11 cellular contexts compared by ENCODE assay signal in the genomic region with DNA sequence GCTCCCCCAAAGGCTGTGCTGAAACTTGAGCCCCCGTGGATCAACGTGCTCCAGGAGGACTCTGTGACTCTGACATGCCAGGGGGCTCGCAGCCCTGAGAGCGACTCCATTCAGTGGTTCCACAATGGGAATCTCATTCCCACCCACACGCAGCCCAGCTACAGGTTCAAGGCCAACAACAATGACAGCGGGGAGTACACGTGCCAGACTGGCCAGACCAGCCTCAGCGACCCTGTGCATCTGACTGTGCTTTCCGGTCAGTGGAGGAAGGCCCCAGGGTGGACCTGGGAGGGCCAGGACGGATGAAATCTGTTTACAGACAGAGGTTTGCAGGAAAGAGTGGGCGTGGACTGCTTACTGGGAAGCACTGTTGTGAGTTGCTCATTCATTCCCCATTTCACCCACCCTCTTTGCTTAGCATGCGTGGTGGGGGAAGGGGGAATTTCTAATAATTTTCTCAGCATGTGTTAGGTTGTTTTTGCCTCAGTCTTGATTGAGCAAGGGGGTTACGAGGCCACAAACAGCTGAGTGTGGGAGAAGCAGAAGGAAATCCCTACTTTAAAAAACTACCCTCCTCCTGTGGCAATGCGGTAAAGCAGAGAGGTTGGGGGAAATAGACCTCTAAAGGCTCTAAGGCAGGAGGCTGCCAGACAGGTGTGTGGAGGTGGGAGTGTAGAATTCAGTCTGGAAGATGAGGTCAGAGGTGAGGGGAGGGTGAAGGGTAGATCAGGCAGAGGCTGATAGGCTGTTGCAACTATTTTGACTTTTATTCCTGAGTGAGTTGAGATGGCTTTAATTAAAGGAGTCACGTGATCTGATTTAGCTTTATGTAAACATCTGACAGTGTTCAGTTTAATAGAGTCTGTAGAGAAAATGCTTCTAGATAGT. TPM values are rescaled to one million over a fixed set of nuclear protein-coding genes. Genes with fewer than 3 reads are reported as not detected.
A peak's percentile ranks its signal among the peaks of the same experiment; 100 is the strongest.
DNase-seq lines count a peak whose midpoint lies in the region; ATAC-seq, FAIRE-seq and TF ChIP-seq lines count a peak whose summit lies in the region.
"Had no signal": no experiment of that assay in that cellular context is flagged by ENCODE, and none has a peak within 500 bp of the region (broad histone marks: within the 10 kb centered on the region; RNA-seq: fewer than 3 reads in every experiment).

No MANE protein-coding gene starts in this region.

- no peak overlapping the region for H3K27ac Mint-ChIP-seq in chondrocyte (ENCODE audit: unreplicated experiment)

- no peaks in the 10 kb centered on the region for H3K36me3 ChIP-seq in pancreas

- intact Hi-C loops in pancreas (cut with DNase I) = no loop called here

- H3K4me1 ChIP-seq in pancreas = no peaks in the 10 kb centered on the region

- H3K36me3 Mint-ChIP-seq in chondrocyte (ENCODE audit: low read depth) = no peaks in the 10 kb centered on the region
- H3K36me3 Mint-ChIP-seq: naive B cell had no signal

- no peaks in the 10 kb centered on the region for H3K9me3 Mint-ChIP-seq in chondrocyte (ENCODE audit: low read depth)
- H3K9me3 Mint-ChIP-seq: naive B cell had no signal

- peaks cover 0 to 10% (median 0%) of the 10 kb centered on the region in 4 donors for H3K27me3 ChIP-seq in pancreas

- FAIRE-seq in pancreas (lab: Jason Lieb, UNC) = no peak

- H3K4me1 Mint-ChIP-seq in chondrocyte (ENCODE audit: low read depth) = peaks cover 2% of the 10 kb centered on the region

- peaks cover 35% of the 10 kb centered on the region for H3K27me3 Mint-ChIP-seq in chondrocyte (ENCODE audit: low read depth)

- no peaks in the 10 kb centered on the region for H3K9me3 ChIP-seq in pancreas

- H3K4me3 ChIP-seq in fibroblast of pulmonary artery (replicated peaks; ENCODE audit: low read depth, low read length) (no peak overlapping the region), pancreas (peak overlapping the region in 1 of 4 donors; percentile 18)

- H3K27ac ChIP-seq in pancreas = peak overlapping the region in 2 of 4 donors; percentile 36 to 44

- no peak for TF ChIP-seq CTCF in fibroblast of pulmonary artery (IDR thresholded peaks at IDR 0.05; ENCODE audit: low read length, missing control alignments)
- TF ChIP-seq CTCF in pancreas (IDR thresholded peaks at IDR 0.05) = no peak
- no peak for TF ChIP-seq CTCF in chondrocyte (IDR thresholded peaks at IDR 0.05)

- H3K4me3 Mint-ChIP-seq in chondrocyte (ENCODE audit: unreplicated experiment) = no peak overlapping the region

- 50 to 62% methylated on average over 13 to 15 of the region's 15 CpGs for WGBS in pancreas, 2 donors

- DNase-seq in ELF-1 (ENCODE audit: low read depth, low spot score) = peak; percentile 10
- DNase-seq in OCI-M1 (lab: John Stamatoyannopoulos, UW) = peak; percentile 72
- DNase-seq in fibroblast of pulmonary artery (ENCODE audit: low read depth) = peak; percentile 65
- peak in 1 of 6 donors; percentile 50 for DNase-seq in pancreas
- no peak for DNase-seq in chondrocyte (ENCODE audit: low spot score)
- no peak for DNase-seq in retina
- DNase-seq in NCI-H2107 (lab: John Stamatoyannopoulos, UW) = no peak
- DNase-seq: GDM1, naive B cell, T-helper 9 cell had no signal

- ATAC-seq in pancreas (peak in 3 of 4 donors; percentile 12 to 72 (median 69)), GM21367 (IDR thresholded peaks at IDR 0.05; ENCODE audit: unreplicated experiment) (no peak)

RNA-seq across cellular contexts. Expression of a gene that starts 1.3 kb away (rescaled TPM):
- total RNA-seq in pancreas (10 to 100 TPM in 3 of 6 donors, 1 to 10 TPM in 3; 2.0 to 32.7 (median 7.6) TPM), chondrocyte (not detected in 3 replicates)
- 1 to 10 TPM; 2.1 to 3.1 TPM for polyA plus RNA-seq in pancreas

RNA-seq across cellular contexts. Expression of a gene that starts 17.8 kb away (rescaled TPM):
- total RNA-seq in pancreas (1 to 10 TPM in 3 of 6 donors, under 1 TPM in 3; 0.19 to 2.2 (median 0.91) TPM), chondrocyte (0.75 to 1.0 TPM in 2 of 3 replicates, not detected in the other)
- 1 to 10 TPM; 1.6 to 3.4 TPM for polyA plus RNA-seq in pancreas

RNA-seq across cellular contexts. Expression of a gene that starts 43.0 kb away (rescaled TPM):
- total RNA-seq in pancreas = 10 to 100 TPM in 2 of 6 donors, 1 to 10 TPM in 4; 2.0 to 23.1 (median 6.1) TPM
- 1 to 10 TPM; 2.3 to 2.4 TPM for polyA plus RNA-seq in pancreas
- not detected in 3 replicates for total RNA-seq in chondrocyte

Comparison
In these comparisons a context has a peak if more than half of its experiments do, and no peak if none do; other contexts are left out.
1. DNase-seq: peak in ELF-1 (single experiment), OCI-M1 (single experiment) and fibroblast of pulmonary artery (single experiment); none in chondrocyte (single experiment), retina (single experiment) and NCI-H2107 (single experiment).